Comparison of ENCODE assay signal across 1 cellular context in the genomic region with DNA sequence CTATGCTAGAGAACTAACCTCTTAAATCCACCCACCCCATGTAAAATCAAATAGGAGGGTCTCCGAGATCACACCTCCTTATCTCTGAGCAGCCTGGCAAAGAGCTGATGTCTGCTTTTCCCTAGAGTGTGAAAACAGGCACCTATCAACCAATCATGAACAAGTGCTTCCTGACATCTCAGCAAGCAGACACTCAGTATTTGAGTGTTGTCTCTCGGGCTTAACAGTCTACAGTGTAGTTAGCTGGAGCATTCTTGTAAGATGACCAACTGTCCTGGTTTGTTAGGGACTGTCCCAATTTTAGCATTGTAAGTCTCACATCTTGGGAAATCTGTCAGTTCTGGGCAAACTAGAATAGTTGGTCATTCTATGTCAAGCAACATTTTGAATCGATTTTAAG.
TF ChIP-seq lines count a peak whose summit lies in the region.

No MANE protein-coding gene starts in this region.

TF ChIP-seq in IMR-90, 13 proteins besides CTCF, POLR2A, EP300 and RAD21 (continued from another document):
- TF ChIP-seq NFE2L2 (IDR thresholded peaks at IDR 0.05; ENCODE audit: low read depth, low read length) (no peak), RCOR1 (IDR thresholded peaks at IDR 0.05; ENCODE audit: insufficient replicate concordance, low read length) (no peak), CHD1 (IDR thresholded peaks at IDR 0.05; ENCODE audit: low read depth, low read length) (no peak), MAZ (IDR thresholded peaks at IDR 0.05; ENCODE audit: borderline replicate concordance, low read depth, low read length) (no peak)
